In genomic region chr4:70678383-70678999, GRCh38 we compare ENCODE assay signal across 11 cellular contexts. TPM values are rescaled to one million over a fixed set of nuclear protein-coding genes. Genes with fewer than 3 reads are reported as not detected.
A peak's percentile ranks its signal among the peaks of the same experiment; 100 is the strongest.
DNase-seq lines count a peak whose midpoint lies in the region; ATAC-seq and TF ChIP-seq lines count a peak whose summit lies in the region.
"Had no signal": no experiment of that assay in that cellular context is flagged by ENCODE, and none has a peak within 500 bp of the region (broad histone marks: within the 10 kb centered on the region; RNA-seq: fewer than 3 reads in every experiment).

No MANE protein-coding gene starts in this region.

- ATAC-seq in GM18520 (IDR thresholded peaks at IDR 0.05; ENCODE audit: unreplicated experiment) (peak; percentile 57), GM21447 (IDR thresholded peaks at IDR 0.05; ENCODE audit: unreplicated experiment) (peak; percentile 70), HG03159 (IDR thresholded peaks at IDR 0.05; ENCODE audit: unreplicated experiment) (peak; percentile 67)
- peak; percentile 69 for ATAC-seq in activated CD8-positive, alpha-beta T cell treated with anti-CD3 and anti-CD28 coated beads, Interleukin-2, amount 10 ng/mL, durations not matched to agents 7 days and 5 days
- ATAC-seq: Right ventricle myocardium inferior had no signal

- TF ChIP-seq CTCF in ovary (IDR thresholded peaks at IDR 0.05): no peak

- intact Hi-C loops in ovary (cut with DNase I): no loop called here

- H3K27ac ChIP-seq in ovary: no peak overlapping the region
- H3K27ac ChIP-seq: parathyroid adenoma had no signal

- H3K4me3 Mint-ChIP-seq in activated CD8-positive, alpha-beta T cell treated with anti-CD3 and anti-CD28 coated beads, Interleukin-2, amount 10 ng/mL, durations not matched to agents 7 days and 5 days: peak overlapping the region; percentile 44

- TF ChIP-seq EP300 in ovary (IDR thresholded peaks at IDR 0.05): no peak

- no peaks in the 10 kb centered on the region for H3K4me1 ChIP-seq in ovary (ENCODE audit: insufficient read depth)
- H3K4me1 ChIP-seq: parathyroid adenoma had no signal

- DNase-seq in activated CD8-positive, alpha-beta T cell treated with anti-CD3 and anti-CD28 coated beads, Interleukin-2, amount 10 ng/mL, durations not matched to agents 7 days and 5 days: peak; percentile 37
- no peak for DNase-seq in superior temporal gyrus (ENCODE audit: extremely low spot score)
- DNase-seq in erythroblast (lab: John Stamatoyannopoulos, UW): no peak
- DNase-seq in ovary: no peak
- DNase-seq: activated CD8-positive, alpha-beta memory T cell treated with anti-CD3 and anti-CD28 coated beads, Interleukin-2, amount 50 U/mL, for 4 hours had no signal

- peaks cover 3% of the 10 kb centered on the region for H3K27me3 Mint-ChIP-seq in activated CD8-positive, alpha-beta T cell treated with anti-CD3 and anti-CD28 coated beads, Interleukin-2, amount 10 ng/mL, durations not matched to agents 7 days and 5 days (ENCODE audit: low read depth)

- peaks cover 10% of the 10 kb centered on the region for H3K36me3 Mint-ChIP-seq in activated CD8-positive, alpha-beta T cell treated with anti-CD3 and anti-CD28 coated beads, Interleukin-2, amount 10 ng/mL, durations not matched to agents 7 days and 5 days (ENCODE audit: low read depth)

- H3K4me1 Mint-ChIP-seq in activated CD8-positive, alpha-beta T cell treated with anti-CD3 and anti-CD28 coated beads, Interleukin-2, amount 10 ng/mL, durations not matched to agents 7 days and 5 days (ENCODE audit: low read depth): peaks cover 53% of the 10 kb centered on the region

- no peaks in the 10 kb centered on the region for H3K36me3 ChIP-seq in ovary

- H3K9me3 ChIP-seq in ovary: no peaks in the 10 kb centered on the region

- no peak overlapping the region for H3K4me3 ChIP-seq in ovary

- peak overlapping the region; percentile 80 for H3K27ac Mint-ChIP-seq in activated CD8-positive, alpha-beta T cell treated with anti-CD3 and anti-CD28 coated beads, Interleukin-2, amount 10 ng/mL, durations not matched to agents 7 days and 5 days

- POLR2A ChIA-PET in activated CD8-positive, alpha-beta T cell treated with anti-CD3 and anti-CD28 coated beads, Interleukin-2, amount 10 ng/mL, durations not matched to agents 7 days and 5 days (lab: Charles Lee): interaction anchor here (0.6 to 1.1 kb wide), 4 partner anchors 11 to 57 kb away, joined by 3 to 4 read pairs (median 3); no protein-coding TSS in a partner anchor

- H3K9me3 Mint-ChIP-seq in activated CD8-positive, alpha-beta T cell treated with anti-CD3 and anti-CD28 coated beads, Interleukin-2, amount 10 ng/mL, durations not matched to agents 7 days and 5 days (ENCODE audit: insufficient read depth): no peaks in the 10 kb centered on the region

- TF ChIP-seq POLR2A in erythroblast (IDR thresholded peaks at IDR 0.05; ENCODE audit: low read length): no peak
- no peak for TF ChIP-seq POLR2A in ovary (IDR thresholded peaks at IDR 0.05)

- 92 to 95% (median 95%) methylated on average over 1 of the region's 1 CpG for WGBS in ovary, 3 donors

- no peaks in the 10 kb centered on the region for H3K27me3 ChIP-seq in ovary

- CTCF ChIA-PET in activated CD8-positive, alpha-beta T cell treated with anti-CD3 and anti-CD28 coated beads, Interleukin-2, amount 10 ng/mL, durations not matched to agents 7 days and 5 days (lab: Charles Lee): interaction anchor here (1.0 to 3.1 kb wide), 7 partner anchors 9 to 58 kb away, joined by 3 to 18 read pairs (median 4); no protein-coding TSS in a partner anchor

RNA-seq across cellular contexts. Expression of gene UTP3, which starts 9.8 kb away (rescaled TPM):
- total RNA-seq in activated CD8-positive, alpha-beta T cell treated with anti-CD3 and anti-CD28 coated beads, Interleukin-2, amount 10 ng/mL, durations not matched to agents 7 days and 5 days: 10 to 100 TPM; 38.7 to 39.2 TPM
- total RNA-seq in ovary: 10 to 100 TPM; 10.3 to 25.0 (median 21.5) TPM
- polyA plus RNA-seq in ovary: 10 to 100 TPM; 16.7 to 23.1 TPM

RNA-seq across cellular contexts. Expression of gene JCHAIN, which starts 12.2 kb away (rescaled TPM):
- not detected for total RNA-seq in activated CD8-positive, alpha-beta T cell treated with anti-CD3 and anti-CD28 coated beads, Interleukin-2, amount 10 ng/mL, durations not matched to agents 7 days and 5 days
- total RNA-seq in ovary: 10 to 100 TPM in 1 of 7 donors, 1 to 10 TPM in 6; 1.4 to 27.7 (median 5.6) TPM
- 10 to 100 TPM in 1 of 2 donors, 1 to 10 TPM in 1; 8.9 to 93.0 TPM for polyA plus RNA-seq in ovary
- total RNA-seq: LHCN-M2 had no signal

RNA-seq across cellular contexts. Expression of gene RUFY3, which starts 43.3 kb away (rescaled TPM):
- total RNA-seq in activated CD8-positive, alpha-beta T cell treated with anti-CD3 and anti-CD28 coated beads, Interleukin-2, amount 10 ng/mL, durations not matched to agents 7 days and 5 days: 10 to 100 TPM; 35.1 to 43.2 TPM
- total RNA-seq in ovary: 10 to 100 TPM; 52.8 to 84.0 (median 73.9) TPM
- polyA plus RNA-seq in ovary: 10 to 100 TPM; 35.2 to 52.5 TPM

RNA-seq across cellular contexts. Expression of gene ENAM, which starts 49.9 kb away (rescaled TPM):
- total RNA-seq in activated CD8-positive, alpha-beta T cell treated with anti-CD3 and anti-CD28 coated beads, Interleukin-2, amount 10 ng/mL, durations not matched to agents 7 days and 5 days: not detected
- under 1 TPM in 2 of 7 donors, not detected in 5; 0.15 to 0.69 TPM for total RNA-seq in ovary
- polyA plus RNA-seq in ovary: 1 to 10 TPM in 1 of 2 donors, under 1 TPM in 1; 0.01 to 1.0 TPM
